In genomic region chr5:82489668-82490067, GRCh38 we compare ENCODE assay signal across 8 cellular contexts.
"Had no signal": no experiment of that assay in that cellular context is flagged by ENCODE, and none has a peak within 500 bp of the region (broad histone marks: within the 10 kb centered on the region; RNA-seq: fewer than 3 reads in every experiment).

No MANE protein-coding gene starts in this region.

- H3K4me3 ChIP-seq: GM12878 had no signal

- ATAC-seq: GM12878 had no signal

- DNase-seq: GDM1, GF-D8 had no signal

- FAIRE-seq: G401.6, GM12878, GM12891, GM12892, GM18507, GM19239 had no signal
